ENCODE assay signal across 24 cellular contexts in the genomic region with DNA sequence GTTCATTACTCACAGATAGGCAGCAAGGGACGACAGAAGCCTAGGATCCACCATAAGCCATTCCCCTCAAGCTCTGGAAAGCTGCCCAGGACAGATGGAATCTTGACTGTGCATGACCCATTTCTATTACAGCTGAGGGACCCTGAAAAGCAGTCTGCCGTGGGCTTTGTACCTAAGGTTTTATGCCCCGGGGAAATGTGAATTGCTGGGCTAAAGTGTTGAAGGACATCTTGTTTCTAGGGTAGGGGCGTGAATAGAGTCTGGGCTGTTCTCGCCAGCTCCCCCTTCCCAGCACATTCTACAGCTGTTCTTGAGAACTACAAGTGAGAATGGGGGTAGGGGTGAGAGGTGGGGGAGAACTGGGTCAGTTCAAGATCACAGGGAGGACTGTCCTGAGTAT. TPM values are rescaled to one million over a fixed set of nuclear protein-coding genes. Genes with fewer than 3 reads are reported as not detected.
DNase-seq lines count a peak whose midpoint lies in the region; ATAC-seq, FAIRE-seq and TF ChIP-seq lines count a peak whose summit lies in the region.
"Had no signal": no experiment of that assay in that cellular context is flagged by ENCODE, and none has a peak within 500 bp of the region (broad histone marks: within the 10 kb centered on the region; RNA-seq: fewer than 3 reads in every experiment).

No MANE protein-coding gene starts in this region.

- H3K9me2 ChIP-seq in PC-9 (ENCODE audit: insufficient read depth) = no peaks in the 10 kb centered on the region

- H4K20me1 ChIP-seq in HepG2 (ENCODE audit: insufficient read depth, low read length) (no peaks in the 10 kb centered on the region), PC-9 (ENCODE audit: insufficient read depth) (no peaks in the 10 kb centered on the region)
- H4K20me1 ChIP-seq: BLaER1 had no signal

- TF ChIP-seq POLR2A in HepG2 (IDR thresholded peaks at IDR 0.05; ENCODE audit: insufficient read depth in 1 of 2, low read depth in 2 of 2, low read length in 2 of 2) (no peak), right lobe of liver (IDR thresholded peaks at IDR 0.05) (no peak), upper lobe of left lung (IDR thresholded peaks at IDR 0.05) (no peak)

- intact Hi-C loops in HepG2 (cut with micrococcal nuclease; ENCODE audit: unreplicated experiment) (no loop called here), right lobe of liver (cut with DNase I) (no loop called here), PC-9 (cut with micrococcal nuclease; ENCODE audit: unreplicated experiment) (no loop called here)

- in situ Hi-C loops in HepG2 (cut with HindIII; ENCODE audit: extremely low pct_ligation_motif_present, low pct_unique_long_range_greater_than_20kb) = no loop called here

- TF ChIP-seq CTCF in HepG2 (CRISPR knock-in tag; IDR thresholded peaks at IDR 0.05) = no peak
- TF ChIP-seq CTCF in right lobe of liver (IDR thresholded peaks at IDR 0.05) = no peak
- no peak for TF ChIP-seq CTCF in PC-9 (conservative IDR thresholded peaks at IDR 0.05)
- no peak for TF ChIP-seq CTCF in upper lobe of left lung (IDR thresholded peaks at IDR 0.05)

- H3K27ac ChIP-seq in HepG2 (ENCODE audit: extremely low read length, insufficient read depth, low read length) (no peak overlapping the region), right lobe of liver (no peak overlapping the region), PC-9 (no peak overlapping the region), upper lobe of left lung (no peak overlapping the region)
- H3K27ac ChIP-seq: BLaER1 had no signal

- H3K79me2 ChIP-seq in HepG2 (ENCODE audit: insufficient read depth, low read length) = no peaks in the 10 kb centered on the region
- H3K79me2 ChIP-seq in PC-9 (ENCODE audit: low read depth) = no peaks in the 10 kb centered on the region

- POLR2A ChIA-PET in HepG2 (lab: Yijun Ruan, JAX) (no interaction called here), PC-9 (lab: Charles Lee; ENCODE audit: unreplicated experiment) (no interaction called here)

- TF ChIP-seq RAD21 in HepG2 (CRISPR knock-in tag; IDR thresholded peaks at IDR 0.05) = no peak

- no peak for ATAC-seq in HepG2
- ATAC-seq in right lobe of liver = no peak
- no peak for ATAC-seq in GM19351 (IDR thresholded peaks at IDR 0.05; ENCODE audit: unreplicated experiment)
- ATAC-seq in upper lobe of left lung (ENCODE audit: low FRiP score in 2 of 2) = no peak

- DNase-seq in HepG2 (ENCODE audit: low spot score) (no peak), right lobe of liver (no peak), NCI-H2171 (lab: John Stamatoyannopoulos, UW) (peak; percentile 12), PC-9 (no peak), inferior parietal cortex (ENCODE audit: extremely low spot score) (no peak), upper lobe of left lung (no peak)
- DNase-seq: 8988T; ACHN; BE2C; C1 segment of cervical spinal cord; CD4-positive, alpha-beta memory T cell; CD4-positive, CD25-positive, alpha-beta regulatory T cell; CD8-positive, alpha-beta memory T cell; COR-L47; DMS153; DMS53; DMS79; DND-41; EL; GF-D8 had no signal

- no peak overlapping the region for H2AFZ ChIP-seq in HepG2 (ENCODE audit: low read length)
- peak overlapping the region; percentile 20; the same call in 1 of the 2 replicates for H2AFZ ChIP-seq in PC-9

- CTCF ChIA-PET in HepG2 (lab: Yijun Ruan, JAX; ENCODE audit: low intra/inter-chr PET ratio, low total read pairs) (no interaction called here), PC-9 (lab: Charles Lee) (no interaction called here)

- H3K9me3 ChIP-seq in HepG2 (ENCODE audit: low read length) = peaks cover 10% of the 10 kb centered on the region; the same call in 1 of the 2 replicates
- H3K9me3 ChIP-seq in right lobe of liver = no peaks in the 10 kb centered on the region
- H3K9me3 ChIP-seq in PC-9 (ENCODE audit: insufficient read depth, low read depth) = no peaks in the 10 kb centered on the region
- peaks cover 0 to 7% (median 2%) of the 10 kb centered on the region in 4 donors for H3K9me3 ChIP-seq in upper lobe of left lung
- H3K9me3 ChIP-seq: BE2C had no signal

- H3K4me2 ChIP-seq in HepG2 (ENCODE audit: low read depth, low read length) (no peak overlapping the region), PC-9 (no peak overlapping the region)
- H3K4me2 ChIP-seq: BLaER1 had no signal

- no peaks in the 10 kb centered on the region for H3K27me3 ChIP-seq in HepG2 (ENCODE audit: control insufficient read depth in 1 of 2, insufficient read depth in 2 of 2, low read length in 2 of 2)
- no peaks in the 10 kb centered on the region for H3K27me3 ChIP-seq in right lobe of liver
- H3K27me3 ChIP-seq in PC-9 (ENCODE audit: insufficient read depth, low read depth) = peaks cover 40% of the 10 kb centered on the region
- no peaks in the 10 kb centered on the region for H3K27me3 ChIP-seq in upper lobe of left lung
- H3K27me3 ChIP-seq: BE2C, BLaER1 had no signal

- H3K36me3 ChIP-seq in HepG2 (replicated peaks in 1 of 2; ENCODE audit: control insufficient read depth in 1 of 2, insufficient read depth in 2 of 2, low read length in 2 of 2) (no peaks in the 10 kb centered on the region), right lobe of liver (no peaks in the 10 kb centered on the region), PC-9 (ENCODE audit: low read depth) (no peaks in the 10 kb centered on the region), upper lobe of left lung (no peaks in the 10 kb centered on the region)
- H3K36me3 ChIP-seq: BE2C, BLaER1 had no signal

- 89% methylated on average over 5 of the region's 5 CpGs for WGBS in HepG2 (ENCODE audit: low lambda C conversion rate)
- 82% methylated on average over 3 of the region's 5 CpGs for WGBS in right lobe of liver (ENCODE audit: insufficient coverage, low coverage, low lambda C conversion rate, missing lambda C conversion rate)
- 83 to 86% methylated on average over 5 of the region's 5 CpGs for whole genome bisulfite sequencing in upper lobe of left lung, 2 donors

- no peak overlapping the region for H3K9ac ChIP-seq in HepG2 (ENCODE audit: insufficient read depth, low read depth, low read length)
- H3K9ac ChIP-seq: BLaER1 had no signal

- no TSS peak for BruUV-seq in HepG2 (replicated peaks; lab: Mats Ljungman, UMichigan)
- BruUV-seq in PC-9 (replicated peaks; lab: Mats Ljungman, UMichigan) = no TSS peak

- H3K4me3 ChIP-seq in HepG2 (replicated peaks in 1 of 3; ENCODE audit: insufficient read depth in 1 of 3, low read depth in 2 of 3, low read length in 3 of 3) = no peak overlapping the region
- H3K4me3 ChIP-seq in right lobe of liver = no peak overlapping the region
- H3K4me3 ChIP-seq in PC-9 = no peak overlapping the region
- no peak overlapping the region for H3K4me3 ChIP-seq in upper lobe of left lung
- H3K4me3 ChIP-seq: BLaER1 had no signal

- H3F3A ChIP-seq in PC-9 (ENCODE audit: insufficient read depth, low read depth) = no peaks in the 10 kb centered on the region

- no peak for TF ChIP-seq EP300 in HepG2 (IDR thresholded peaks at IDR 0.05; ENCODE audit: low read depth in 2 of 2, low read length in 2 of 2)
- no peak for TF ChIP-seq EP300 in HepG2 (CRISPR knock-in tag; IDR thresholded peaks at IDR 0.05; ENCODE audit: borderline replicate concordance)
- no peak for TF ChIP-seq EP300 in upper lobe of left lung (IDR thresholded peaks at IDR 0.05)

- peaks cover 7% of the 10 kb centered on the region for H3K4me1 ChIP-seq in HepG2 (ENCODE audit: insufficient read depth, low read length)
- H3K4me1 ChIP-seq in right lobe of liver = peaks cover 0 to 2% (median under 1%) of the 10 kb centered on the region in 4 donors
- H3K4me1 ChIP-seq in PC-9 (replicated peaks; ENCODE audit: insufficient read depth) = no peaks in the 10 kb centered on the region
- no peaks in the 10 kb centered on the region for H3K4me1 ChIP-seq in upper lobe of left lung
- H3K4me1 ChIP-seq: BE2C, BLaER1 had no signal

- FAIRE-seq in HepG2 (lab: Jason Lieb, UNC) = no peak
- FAIRE-seq: GM12891, GM19239 had no signal

RNA-seq across cellular contexts. Expression of a gene that starts 53.6 kb away (rescaled TPM):
- total RNA-seq in HepG2 (2016; rRNA removed; fragmentation: Illumina TruSeq; extraction: Trizol) (16.2 and 22.6 TPM in 2 replicates), right lobe of liver (10 to 100 TPM; 10.7 to 17.9 (median 14.1) TPM), PC-9 (2021) (16.2 and 22.9 TPM in 2 replicates), upper lobe of left lung (10 to 100 TPM; 11.4 to 17.8 (median 14.5) TPM)
- total RNA-seq in HepG2 (2016; cell fraction: cytosol; rRNA removed; fragmentation: Illumina TruSeq; extraction: Trizol; ENCODE audit: low read depth) = 8.7 and 10.1 TPM in 2 replicates
- total RNA-seq in HepG2 (2016; cell fraction: insoluble cytoplasmic fraction; rRNA removed; fragmentation: Illumina TruSeq; extraction: Trizol) = 16.0 and 25.1 TPM in 2 replicates
- total RNA-seq in HepG2 (2016; cell fraction: membrane; rRNA removed; fragmentation: Illumina TruSeq; extraction: Trizol) = 20.3 and 21.0 TPM in 2 replicates
- 30.2 and 35.0 TPM in 2 replicates for total RNA-seq in HepG2 (2016; cell fraction: nucleus; rRNA removed; fragmentation: Illumina TruSeq; extraction: Trizol)
- 14.4 and 16.0 TPM in 2 replicates for polyA plus RNA-seq in HepG2 (2011; rRNA removed)
- 13.7 and 14.9 TPM in 2 replicates for polyA plus RNA-seq in HepG2 (2011; cell fraction: cytosol; rRNA removed)
- polyA plus RNA-seq in HepG2 (2011; cell fraction: nucleus; rRNA removed) = 35.7 and 38.1 TPM in 2 replicates
- 14.3 and 16.3 TPM in 2 replicates for polyA plus RNA-seq in HepG2 (2012)
- polyA plus RNA-seq in HepG2 (2016; cell fraction: cytosol; fragmentation: Illumina TruSeq; extraction: Trizol; ENCODE audit: low read depth) = 6.3 and 7.8 TPM in 2 replicates
- polyA plus RNA-seq in HepG2 (2016; cell fraction: insoluble cytoplasmic fraction; fragmentation: Illumina TruSeq; extraction: Trizol; ENCODE audit: low read depth) = 11.4 and 13.2 TPM in 2 replicates
- 12.5 and 12.8 TPM in 2 replicates for polyA plus RNA-seq in HepG2 (2016; cell fraction: membrane; fragmentation: Illumina TruSeq; extraction: Trizol; ENCODE audit: low read depth)
- 30.9 and 32.8 TPM in 2 replicates for polyA plus RNA-seq in HepG2 (2016; cell fraction: nucleus; fragmentation: Illumina TruSeq; extraction: Trizol; ENCODE audit: insufficient read depth, low read depth)
- 21.4 and 23.9 TPM in 2 replicates for polyA minus RNA-seq in HepG2 (2011; rRNA and poly(A)+ RNA removed; ENCODE audit: low replicate concordance)
- polyA minus RNA-seq in HepG2 (2011; cell fraction: cytosol; rRNA and poly(A)+ RNA removed) = 13.1 and 14.7 TPM in 2 replicates
- polyA minus RNA-seq in HepG2 (2011; cell fraction: nucleus; rRNA and poly(A)+ RNA removed) = 33.5 and 38.2 TPM in 2 replicates
